ENCODE assay signal across 13 cellular contexts in the genomic region with DNA sequence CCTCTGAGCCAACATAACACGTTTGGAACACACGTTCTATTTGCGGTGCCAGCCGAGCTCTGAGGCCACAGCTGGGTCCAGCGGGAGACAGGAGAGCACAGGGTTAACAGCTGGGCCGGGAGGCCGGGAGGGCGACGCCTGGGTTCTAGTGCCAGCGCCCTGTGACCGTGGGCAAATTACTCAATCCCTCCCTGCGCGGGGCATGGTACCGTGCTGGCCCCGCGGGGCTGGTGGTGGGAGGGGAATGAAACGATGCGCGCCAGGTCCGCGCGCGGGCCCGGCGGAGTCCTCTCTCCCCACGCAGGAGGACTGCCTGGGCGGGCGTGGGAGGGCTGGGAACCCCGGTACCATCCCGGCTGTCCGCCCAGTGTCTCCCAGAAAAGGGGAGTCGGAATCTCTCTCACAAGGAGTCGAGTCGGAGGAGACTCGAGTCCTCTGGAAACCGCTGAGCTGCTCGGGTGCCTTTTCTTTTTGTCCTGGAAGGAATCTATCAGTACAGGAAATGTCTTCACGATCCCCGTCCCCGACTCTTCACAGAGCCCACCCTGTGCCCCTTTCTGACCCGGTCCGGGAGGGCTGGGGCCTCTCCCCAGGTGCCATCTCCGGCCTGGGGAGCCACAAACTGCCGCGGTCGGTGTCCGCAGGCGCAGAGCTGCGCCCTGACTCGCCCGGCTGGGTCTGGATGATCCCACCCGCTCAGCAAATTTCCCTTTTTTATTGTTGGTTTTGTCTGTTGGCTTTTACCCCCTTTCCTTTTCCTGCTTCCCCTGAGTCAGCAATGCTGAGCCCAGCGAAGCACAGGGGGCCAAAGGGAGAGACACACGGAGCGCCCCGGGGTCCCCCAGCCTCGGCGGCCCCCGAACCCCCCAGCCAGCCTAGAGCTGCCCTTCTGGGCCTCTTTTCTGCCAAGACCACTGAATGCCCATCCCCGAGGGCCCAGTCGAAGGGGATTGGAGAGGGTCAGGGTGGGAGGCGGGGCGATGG. TPM values are rescaled to one million over a fixed set of nuclear protein-coding genes. Genes with fewer than 3 reads are reported as not detected.
A peak's percentile ranks its signal among the peaks of the same experiment; 100 is the strongest.
DNase-seq lines count a peak whose midpoint lies in the region; ATAC-seq and TF ChIP-seq lines count a peak whose summit lies in the region.
"Had no signal": no experiment of that assay in that cellular context is flagged by ENCODE, and none has a peak within 500 bp of the region (broad histone marks: within the 10 kb centered on the region; RNA-seq: fewer than 3 reads in every experiment).

No MANE protein-coding gene starts in this region.

- peak; percentile 29 for ATAC-seq in left lung
- peak; percentile 28 for ATAC-seq in stimulated activated naive CD8-positive, alpha-beta T cell treated with anti-CD3 and anti-CD28 coated beads, Interleukin-15, amount 100 ng/mL, for 72 hours
- ATAC-seq in HG03045 (IDR thresholded peaks at IDR 0.05; ENCODE audit: unreplicated experiment) = no peak

- peaks cover 65% of the 10 kb centered on the region for H3K27me3 Mint-ChIP-seq in stimulated activated naive CD8-positive, alpha-beta T cell treated with anti-CD3 and anti-CD28 coated beads, Interleukin-15, amount 100 ng/mL, for 72 hours

- TF ChIP-seq CTCF in HFF-Myc (IDR thresholded peaks at IDR 0.05; ENCODE audit: low read depth, low read length, missing control alignments) (no peak), left lung (IDR thresholded peaks at IDR 0.05) (no peak)

- H3K9me3 ChIP-seq in endocrine pancreas (ENCODE audit: control insufficient read depth, low read length) = no peaks in the 10 kb centered on the region
- H3K9me3 ChIP-seq in left lung = no peaks in the 10 kb centered on the region

- H3K4me1 Mint-ChIP-seq in stimulated activated naive CD8-positive, alpha-beta T cell treated with anti-CD3 and anti-CD28 coated beads, Interleukin-15, amount 100 ng/mL, for 72 hours = peaks cover 6% of the 10 kb centered on the region

- no peak for DNase-seq in HFF-Myc (ENCODE audit: extremely low read depth, low read depth)
- DNase-seq in left lung = peak in 1 of 2 donors; percentile 76
- no peak for DNase-seq in stimulated activated naive CD8-positive, alpha-beta T cell treated with anti-CD3 and anti-CD28 coated beads, Interleukin-15, amount 100 ng/mL, for 72 hours
- DNase-seq in SK-N-DZ (ENCODE audit: low spot score) = no peak
- DNase-seq in RKO (ENCODE audit: low spot score) = no peak
- DNase-seq in A172 (ENCODE audit: low spot score) = no peak
- DNase-seq: central memory CD4-positive, alpha-beta T cell; DND-41; NCI-H510A had no signal

- H3K27ac Mint-ChIP-seq in stimulated activated naive CD8-positive, alpha-beta T cell treated with anti-CD3 and anti-CD28 coated beads, Interleukin-15, amount 100 ng/mL, for 72 hours = no peak overlapping the region

- H3K4me3 ChIP-seq in HFF-Myc (replicated peaks; ENCODE audit: low read depth, low read length) (peak overlapping the region; percentile 24; the same call in 1 of the 2 replicates), endocrine pancreas (ENCODE audit: control insufficient read depth, insufficient read depth, low read length) (no peak overlapping the region), left lung (peak overlapping the region; percentile 5 to 9)

- H3K27ac ChIP-seq in left lung = no peak overlapping the region

- H3K36me3 ChIP-seq in endocrine pancreas (ENCODE audit: control insufficient read depth, insufficient read depth, low read length) = no peaks in the 10 kb centered on the region
- H3K36me3 ChIP-seq in left lung = no peaks in the 10 kb centered on the region

- H3K9me3 Mint-ChIP-seq in stimulated activated naive CD8-positive, alpha-beta T cell treated with anti-CD3 and anti-CD28 coated beads, Interleukin-15, amount 100 ng/mL, for 72 hours = no peaks in the 10 kb centered on the region

- peak overlapping the region; percentile 22 for H3K9ac ChIP-seq in endocrine pancreas (ENCODE audit: control insufficient read depth, insufficient read depth, low read length)

- intact Hi-C loops in left lung (cut with DNase I) = no loop called here

- H3K4me3 Mint-ChIP-seq in stimulated activated naive CD8-positive, alpha-beta T cell treated with anti-CD3 and anti-CD28 coated beads, Interleukin-15, amount 100 ng/mL, for 72 hours = no peak overlapping the region

- no peaks in the 10 kb centered on the region for H3K4me1 ChIP-seq in endocrine pancreas (ENCODE audit: control insufficient read depth, insufficient read depth, low read length)
- H3K4me1 ChIP-seq in left lung = peaks cover 0 to 12% of the 10 kb centered on the region in 2 donors

- H3K27me3 ChIP-seq in endocrine pancreas (ENCODE audit: control insufficient read depth, insufficient read depth, low read length) (peaks cover 3% of the 10 kb centered on the region), left lung (peaks cover 26 to 58% of the 10 kb centered on the region in 2 donors)

RNA-seq across cellular contexts. Expression of gene LEP, which starts 30.7 kb away (rescaled TPM):
- total RNA-seq in left lung = under 1 TPM; 0.15 to 0.16 TPM
- polyA plus RNA-seq in SK-N-DZ (2014; cell fraction: cytosol; rRNA removed) = not detected in 2 replicates
- polyA plus RNA-seq in SK-N-DZ (2014; cell fraction: nucleus; rRNA removed) = not detected in 2 replicates
- not detected in 2 replicates for total RNA-seq in A172 (2014; rRNA removed; shearing (Covaris generic))
- total RNA-seq: LHCN-M2, osteocyte had no signal
